In the genomic region with DNA sequence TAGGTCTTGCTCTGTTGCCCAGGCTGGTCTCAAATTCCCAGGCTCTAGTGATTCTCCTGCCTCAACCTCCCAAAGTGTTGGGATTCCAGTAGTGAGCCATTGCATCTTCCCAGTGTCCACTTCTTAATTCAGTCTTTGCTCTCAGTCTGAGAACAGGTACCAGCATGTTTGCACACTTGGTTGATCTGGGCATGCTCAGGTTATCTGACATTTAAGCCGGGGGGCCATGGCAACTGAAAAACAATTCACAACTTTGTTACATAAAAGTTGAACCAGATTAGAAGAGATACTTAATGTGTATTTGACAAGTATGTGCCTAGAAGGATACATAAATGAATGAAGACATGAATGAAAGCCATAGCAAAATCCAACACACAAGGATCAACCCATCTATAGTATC, we compare ENCODE assay signal across 33 cellular contexts. TPM values are rescaled to one million over a fixed set of nuclear protein-coding genes. Genes with fewer than 3 reads are reported as not detected.
"Had no signal": no experiment of that assay in that cellular context is flagged by ENCODE, and none has a peak within 500 bp of the region (broad histone marks: within the 10 kb centered on the region; RNA-seq: fewer than 3 reads in every experiment).

No MANE protein-coding gene starts in this region.

- H3K27me3 ChIP-seq: left lung, neural progenitor cell, ovary, right atrium auricular region, right lobe of liver, tibial nerve, upper lobe of left lung, vagina had no signal

- H3K4me2 ChIP-seq: neural progenitor cell, smooth muscle cell had no signal

- H3K9me3 Mint-ChIP-seq: natural killer cell had no signal

- DNase-seq: hippocampal formation; kidney; left colon; left lung; lower lobe of right lung; mesendoderm; naive B cell; natural killer cell; nephron progenitor cell; ovary; right lobe of liver; stimulated activated CD4-positive, alpha-beta T cell treated with anti-CD3 and anti-CD28 coated beads, Interleukin-1b, Interleukin-23, amount 100 ng/mL, for 48 hours; stimulated activated CD4-positive, alpha-beta T cell treated with anti-CD3 and anti-CD28 coated beads, Interleukin-2, amount 100 ng/mL, for 48 hours; stimulated activated CD4-positive, alpha-beta T cell treated with anti-CD3 and anti-CD28 coated beads, Interleukin-4, amount 100 ng/mL, for 4 hours; stimulated activated CD8-positive, alpha-beta memory T cell treated with anti-CD3 and anti-CD28 coated beads, Interleukin-4, amount 100 ng/mL, for 48 hours; stimulated activated naive CD4-positive, alpha-beta T cell treated with Interleukin-2 at 50 U/mL for 16 hours; stimulated activated naive CD8-positive, alpha-beta T cell treated with anti-CD3 and anti-CD28 coated beads, Interleukin-15, amount 100 ng/mL, for 72 hours; substantia nigra; upper lobe of left lung had no signal

- H3K27ac Mint-ChIP-seq: mesothelial cell of epicardium; naive B cell; natural killer cell; nephron progenitor cell; neural progenitor cell; progenitor cell of endocrine pancreas; stimulated activated memory B cell treated with anti-CD40 and anti-IgM and Interleukin-4, amounts not matched to agents 10 μg/mL and 1 μg/mL and 100 μg/mL, for 72 hours; stimulated activated naive CD8-positive, alpha-beta T cell treated with anti-CD3 and anti-CD28 coated beads, Interleukin-15, amount 100 ng/mL, for 72 hours had no signal

- H3K9ac ChIP-seq: neural progenitor cell had no signal

- H3K27ac ChIP-seq: left lung, lower lobe of right lung, neural progenitor cell, ovary, right atrium auricular region, right lobe of liver, tibial nerve, upper lobe of left lung, vagina had no signal

- H3K36me3 ChIP-seq: left lung, lower lobe of right lung, neural progenitor cell, ovary, right atrium auricular region, right lobe of liver, tibial nerve, upper lobe of left lung, vagina had no signal

- H3K4me3 Mint-ChIP-seq: mesothelial cell of epicardium; naive B cell; natural killer cell; nephron progenitor cell; neural progenitor cell; stimulated activated memory B cell treated with anti-CD40 and anti-IgM and Interleukin-4, amounts not matched to agents 10 μg/mL and 1 μg/mL and 100 μg/mL, for 72 hours; stimulated activated naive CD8-positive, alpha-beta T cell treated with anti-CD3 and anti-CD28 coated beads, Interleukin-15, amount 100 ng/mL, for 72 hours had no signal

- H3K4me1 Mint-ChIP-seq: mesothelial cell of epicardium; nephron progenitor cell; stimulated activated memory B cell treated with anti-CD40 and anti-IgM and Interleukin-4, amounts not matched to agents 10 μg/mL and 1 μg/mL and 100 μg/mL, for 72 hours had no signal

- H3K4me3 ChIP-seq: left lung, lower lobe of right lung, neural progenitor cell, ovary, right atrium auricular region, right lobe of liver, smooth muscle cell, tibial nerve, upper lobe of left lung, vagina had no signal

- H3K9me3 ChIP-seq: left lung, lower lobe of right lung, ovary, right atrium auricular region, right lobe of liver, tibial nerve, upper lobe of left lung, vagina had no signal

- H3K4me1 ChIP-seq: lower lobe of right lung, right atrium auricular region, right lobe of liver, tibial nerve, upper lobe of left lung had no signal

- FAIRE-seq: kidney had no signal

- H2AFZ ChIP-seq: neural progenitor cell had no signal

- H3K36me3 Mint-ChIP-seq: mesothelial cell of epicardium; naive B cell; natural killer cell; neural progenitor cell; stimulated activated memory B cell treated with anti-CD40 and anti-IgM and Interleukin-4, amounts not matched to agents 10 μg/mL and 1 μg/mL and 100 μg/mL, for 72 hours had no signal

- ATAC-seq: left colon; left lung; lower lobe of right lung; natural killer cell; right lobe of liver; stimulated activated memory B cell treated with anti-CD40 and anti-IgM and Interleukin-4, amounts not matched to agents 10 μg/mL and 1 μg/mL and 100 μg/mL, for 72 hours; stimulated activated naive CD8-positive, alpha-beta T cell treated with anti-CD3 and anti-CD28 coated beads, Interleukin-15, amount 100 ng/mL, for 72 hours had no signal

RNA-seq across cellular contexts. Expression of a gene that starts 39.0 kb away (rescaled TPM):
- total RNA-seq: liver, mononuclear cell, natural killer cell, progenitor cell of endocrine pancreas, pulmonary artery endothelial cell, right lobe of liver, skeletal muscle tissue, smooth muscle cell, temporal lobe, urinary bladder had no signal
- polyA plus RNA-seq: liver, ovary, smooth muscle cell had no signal
